ENCODE assay signal across 8 cellular contexts in the genomic region with DNA sequence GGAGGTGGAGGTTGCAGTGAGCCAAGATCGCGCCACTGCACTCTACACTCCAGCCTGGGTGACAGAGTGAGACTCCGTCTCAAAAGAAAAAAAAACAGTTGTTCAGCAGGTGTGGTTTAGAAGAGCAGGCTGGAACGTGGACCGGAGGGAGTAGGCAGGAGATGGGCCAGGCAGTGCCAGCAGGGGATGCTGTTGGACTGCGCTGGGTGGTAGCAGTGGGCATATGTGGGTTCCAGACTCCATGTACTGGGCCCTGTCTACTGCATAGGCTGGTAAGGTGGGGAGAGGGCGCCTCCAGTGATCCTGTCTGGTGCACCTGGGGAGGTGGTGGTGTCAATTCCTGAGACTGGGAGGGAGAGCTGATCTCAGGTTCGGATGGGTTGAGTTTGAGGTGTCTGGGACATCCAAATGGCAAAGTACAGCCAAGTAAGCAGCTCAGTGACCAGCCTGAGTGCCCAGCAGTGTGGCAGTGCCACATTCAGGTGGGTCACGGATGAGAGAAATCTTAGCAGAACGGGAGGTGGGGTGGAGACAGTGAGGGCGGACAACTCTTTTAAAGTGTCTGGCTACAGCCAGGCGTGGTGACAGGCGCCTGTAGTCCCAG. TPM values are rescaled to one million over a fixed set of nuclear protein-coding genes. Genes with fewer than 3 reads are reported as not detected.
DNase-seq lines count a peak whose midpoint lies in the region; TF ChIP-seq lines count a peak whose summit lies in the region.

No MANE protein-coding gene starts in this region.

- no peaks in the 10 kb centered on the region for H3K9me3 Mint-ChIP-seq in endothelial cell (ENCODE audit: unreplicated experiment)

- no peak for TF ChIP-seq POLR2A in sigmoid colon (IDR thresholded peaks at IDR 0.05)

- H3K79me2 ChIP-seq in neural cell (replicated peaks; ENCODE audit: insufficient read depth, low read length) = no peaks in the 10 kb centered on the region

- no peak overlapping the region for H3K4me2 ChIP-seq in neural cell (ENCODE audit: low read length)

- no peak overlapping the region for H3K27ac Mint-ChIP-seq in endothelial cell (ENCODE audit: unreplicated experiment)

- H3K36me3 Mint-ChIP-seq in endothelial cell (ENCODE audit: low read depth, unreplicated experiment) = peaks cover 10% of the 10 kb centered on the region

- H3K9me3 ChIP-seq in neural cell (ENCODE audit: low read length) = no peaks in the 10 kb centered on the region
- no peaks in the 10 kb centered on the region for H3K9me3 ChIP-seq in sigmoid colon

- H3K4me1 ChIP-seq in sigmoid colon = peaks cover 0 to 5% (median 0%) of the 10 kb centered on the region in 4 donors

- no peak overlapping the region for H3K27ac ChIP-seq in neural cell (ENCODE audit: low read length)
- no peak overlapping the region for H3K27ac ChIP-seq in sigmoid colon

- intact Hi-C loops in sigmoid colon (cut with DNase I) = no loop called here

- no peak overlapping the region for H3K9ac ChIP-seq in neural cell (ENCODE audit: low read length)

- no peaks in the 10 kb centered on the region for H3K9me2 ChIP-seq in neural cell (ENCODE audit: insufficient read depth, low read length)

- no peak overlapping the region for H2AFZ ChIP-seq in neural cell (ENCODE audit: low read depth, low read length)

- H3K36me3 ChIP-seq in neural cell (ENCODE audit: insufficient read depth, low read length) (no peaks in the 10 kb centered on the region), sigmoid colon (peaks cover 0 to 36% (median 0%) of the 10 kb centered on the region in 4 donors)

- peak; percentile 25 for TF ChIP-seq CTCF in endothelial cell (IDR thresholded peaks at IDR 0.05; ENCODE audit: unreplicated experiment)
- peak; percentile 23 for TF ChIP-seq CTCF in neural cell (IDR thresholded peaks at IDR 0.05; ENCODE audit: poor library complexity, severe bottlenecking)
- peak in 2 of 4 experiments; percentile 12 to 15 for TF ChIP-seq CTCF in sigmoid colon (IDR thresholded peaks at IDR 0.05)

- H3K27me3 ChIP-seq in neural cell (ENCODE audit: insufficient read depth, low read depth, low read length) (no peaks in the 10 kb centered on the region), sigmoid colon (no peaks in the 10 kb centered on the region)

- WGBS in sigmoid colon, 2 donors = 84 to 85% methylated on average over 13 of the region's 13 CpGs

- H3K4me3 ChIP-seq in neural cell (ENCODE audit: low read length) = no peak overlapping the region
- no peak overlapping the region for H3K4me3 ChIP-seq in sigmoid colon

- H3F3A ChIP-seq in neural cell (ENCODE audit: insufficient read depth, low read length, poor library complexity, severe bottlenecking) = no peaks in the 10 kb centered on the region

- no peaks in the 10 kb centered on the region for H3K4me1 Mint-ChIP-seq in endothelial cell (ENCODE audit: unreplicated experiment)

- TF ChIP-seq EP300 in neural cell (conservative IDR thresholded peaks at IDR 0.05; ENCODE audit: poor library complexity, severe bottlenecking) (no peak), sigmoid colon (IDR thresholded peaks at IDR 0.05) (no peak)

- H3K4me3 Mint-ChIP-seq in endothelial cell (ENCODE audit: unreplicated experiment) = peak overlapping the region; percentile 35

- H4K20me1 ChIP-seq in neural cell (ENCODE audit: insufficient read depth) = no peaks in the 10 kb centered on the region

- H3K27me3 Mint-ChIP-seq in endothelial cell (ENCODE audit: unreplicated experiment) = peaks cover 3% of the 10 kb centered on the region

- DNase-seq in GF-D8 (lab: John Stamatoyannopoulos, UW) (peak; percentile 58), M059J (ENCODE audit: low read depth) (peak; percentile 39), endothelial cell (ENCODE audit: low spot score) (peak; percentile 52), pons (ENCODE audit: low spot score) (no peak), NCI-H187 (lab: John Stamatoyannopoulos, UW) (no peak), sigmoid colon (no peak)
- peak; percentile 49 to 52 for DNase-seq in activated CD4-positive, alpha-beta T cell treated with anti-CD3 and anti-CD28 coated beads, Interleukin-2, amount 50 U/mL, for 4 hours

- peak; percentile 36 for TF ChIP-seq RAD21 in neural cell (conservative IDR thresholded peaks at IDR 0.05)

TF ChIP-seq in neural cell, 6 proteins besides CTCF, POLR2A, EP300 and RAD21:
- TF ChIP-seq SMC3 (conservative IDR thresholded peaks at IDR 0.05; ENCODE audit: poor library complexity) (no peak), MXI1 (conservative IDR thresholded peaks at IDR 0.05; ENCODE audit: poor library complexity, severe bottlenecking) (no peak)
- TF ChIP-seq, protein P1, sequence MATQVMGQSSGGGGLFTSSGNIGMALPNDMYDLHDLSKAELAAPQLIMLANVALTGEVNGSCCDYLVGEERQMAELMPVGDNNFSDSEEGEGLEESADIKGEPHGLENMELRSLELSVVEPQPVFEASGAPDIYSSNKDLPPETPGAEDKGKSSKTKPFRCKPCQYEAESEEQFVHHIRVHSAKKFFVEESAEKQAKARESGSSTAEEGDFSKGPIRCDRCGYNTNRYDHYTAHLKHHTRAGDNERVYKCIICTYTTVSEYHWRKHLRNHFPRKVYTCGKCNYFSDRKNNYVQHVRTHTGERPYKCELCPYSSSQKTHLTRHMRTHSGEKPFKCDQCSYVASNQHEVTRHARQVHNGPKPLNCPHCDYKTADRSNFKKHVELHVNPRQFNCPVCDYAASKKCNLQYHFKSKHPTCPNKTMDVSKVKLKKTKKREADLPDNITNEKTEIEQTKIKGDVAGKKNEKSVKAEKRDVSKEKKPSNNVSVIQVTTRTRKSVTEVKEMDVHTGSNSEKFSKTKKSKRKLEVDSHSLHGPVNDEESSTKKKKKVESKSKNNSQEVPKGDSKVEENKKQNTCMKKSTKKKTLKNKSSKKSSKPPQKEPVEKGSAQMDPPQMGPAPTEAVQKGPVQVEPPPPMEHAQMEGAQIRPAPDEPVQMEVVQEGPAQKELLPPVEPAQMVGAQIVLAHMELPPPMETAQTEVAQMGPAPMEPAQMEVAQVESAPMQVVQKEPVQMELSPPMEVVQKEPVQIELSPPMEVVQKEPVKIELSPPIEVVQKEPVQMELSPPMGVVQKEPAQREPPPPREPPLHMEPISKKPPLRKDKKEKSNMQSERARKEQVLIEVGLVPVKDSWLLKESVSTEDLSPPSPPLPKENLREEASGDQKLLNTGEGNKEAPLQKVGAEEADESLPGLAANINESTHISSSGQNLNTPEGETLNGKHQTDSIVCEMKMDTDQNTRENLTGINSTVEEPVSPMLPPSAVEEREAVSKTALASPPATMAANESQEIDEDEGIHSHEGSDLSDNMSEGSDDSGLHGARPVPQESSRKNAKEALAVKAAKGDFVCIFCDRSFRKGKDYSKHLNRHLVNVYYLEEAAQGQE (IDR thresholded peaks at IDR 0.05; ENCODE audit: borderline replicate concordance) = no peak

RNA-seq across cellular contexts. Expression of gene SFXN4, which starts 25.9 kb away (rescaled TPM):
- total RNA-seq in M059J (2014; rRNA removed; shearing (Covaris generic)) = 18.5 and 22.0 TPM in 2 replicates
- total RNA-seq in endothelial cell (ENCODE audit: unreplicated experiment) = 19.0 TPM
- 21.7 and 23.7 TPM in 2 replicates for polyA plus RNA-seq in neural cell
- 11.0 and 22.0 TPM in 2 replicates for polyA minus RNA-seq in neural cell
- total RNA-seq in sigmoid colon = 10 to 100 TPM; 16.8 to 26.5 (median 19.6) TPM
- polyA plus RNA-seq in sigmoid colon = 10 to 100 TPM; 14.8 to 48.3 (median 22.2) TPM

RNA-seq across cellular contexts. Expression of gene DENND10, which starts 35.7 kb away (rescaled TPM):
- 46.2 and 49.2 TPM in 2 replicates for total RNA-seq in M059J (2014; rRNA removed; shearing (Covaris generic))
- total RNA-seq in endothelial cell (ENCODE audit: unreplicated experiment) (40.6 TPM), sigmoid colon (10 to 100 TPM; 35.0 to 51.3 (median 39.3) TPM)
- polyA plus RNA-seq in neural cell (81.6 and 83.3 TPM in 2 replicates), sigmoid colon (10 to 100 TPM; 25.8 to 44.6 (median 43.2) TPM)
- polyA minus RNA-seq in neural cell = 54.5 and 56.4 TPM in 2 replicates

RNA-seq across cellular contexts. Expression of gene PRDX3, which starts 39.0 kb away (rescaled TPM):
- 357 and 393 TPM in 2 replicates for total RNA-seq in M059J (2014; rRNA removed; shearing (Covaris generic))
- 93.2 TPM for total RNA-seq in endothelial cell (ENCODE audit: unreplicated experiment)
- 234 and 258 TPM in 2 replicates for polyA plus RNA-seq in neural cell
- polyA minus RNA-seq in neural cell = 120 and 121 TPM in 2 replicates
- total RNA-seq in sigmoid colon = 100 to 1,000 TPM; 155 to 247 (median 169) TPM
- 100 to 1,000 TPM; 133 to 267 (median 172) TPM for polyA plus RNA-seq in sigmoid colon

RNA-seq across cellular contexts. Expression of gene EIF3A, which starts 58.9 kb away (rescaled TPM):
- total RNA-seq in M059J (2014; rRNA removed; shearing (Covaris generic)) = 33.0 and 62.4 TPM in 2 replicates
- 107 TPM for total RNA-seq in endothelial cell (ENCODE audit: unreplicated experiment)
- polyA plus RNA-seq in neural cell = 37.3 and 38.6 TPM in 2 replicates
- 112 and 128 TPM in 2 replicates for polyA minus RNA-seq in neural cell
- 100 to 1,000 TPM in 3 of 4 donors, 10 to 100 TPM in 1; 98.4 to 135 (median 110) TPM for total RNA-seq in sigmoid colon
- polyA plus RNA-seq in sigmoid colon = 10 to 100 TPM; 27.5 to 71.0 (median 33.0) TPM

Comparison
In these comparisons a context has a peak if more than half of its experiments do, and no peak if none do; other contexts are left out.
1. DNase-seq: peak in GF-D8 (single experiment), M059J (single experiment), activated CD4-positive, alpha-beta T cell treated with anti-CD3 and anti-CD28 coated beads, Interleukin-2, amount 50 U/mL, for 4 hours (2 of 2) and endothelial cell (single experiment); none in pons (single experiment), NCI-H187 (0 of 2) and sigmoid colon (single experiment).